Comparison of ENCODE assay signal across 28 cellular contexts in the genomic region with DNA sequence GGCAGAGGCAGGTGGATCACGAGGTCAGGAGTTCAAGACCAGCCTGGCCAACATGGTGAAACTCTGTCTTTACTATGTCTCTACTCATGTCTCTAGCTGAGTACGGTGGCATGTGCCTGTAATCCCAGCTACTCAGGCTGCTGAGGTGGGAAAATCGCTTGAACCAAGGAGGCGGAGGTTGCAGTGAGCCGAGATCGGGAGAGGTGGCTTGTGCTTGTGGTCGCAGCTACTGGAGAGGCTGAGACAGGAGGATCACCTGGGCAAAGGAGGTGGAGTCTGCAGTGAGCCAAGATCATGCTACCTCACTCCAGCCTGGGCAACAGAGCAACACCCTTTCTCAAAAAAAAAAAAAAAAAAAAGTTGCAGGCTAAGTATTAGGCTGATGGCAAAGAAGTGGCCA.
"Had no signal": no experiment of that assay in that cellular context is flagged by ENCODE, and none has a peak within 500 bp of the region (broad histone marks: within the 10 kb centered on the region; RNA-seq: fewer than 3 reads in every experiment).

No MANE protein-coding gene starts in this region.

- H3K27ac Mint-ChIP-seq: activated CD4-positive, alpha-beta T cell treated with anti-CD3 and anti-CD28 coated beads for 36 hours; activated naive CD4-positive, alpha-beta T cell treated with anti-CD3 and anti-CD28 coated beads, Interleukin-2, amount 10 ng/mL, durations not matched to agents 7 days and 5 days; activated naive CD8-positive, alpha-beta T cell treated with anti-CD3 and anti-CD28 coated beads, Interleukin-2, amount 10 ng/mL, durations not matched to agents 7 days and 5 days; activated T-helper 1 cell treated with anti-CD3 and anti-CD28 coated beads, Interleukin-12 subunit alpha, Interleukin-12 subunit beta, Interleukin-2, Interleukin-4 antibody, amounts not matched to agents 30 ng/mL and 10 ng/mL and 1 ng/mL, durations not matched to agents 14 hours and 24 hours and 36 hours; naive thymus-derived CD8-positive, alpha-beta T cell; neural progenitor cell; stimulated activated naive B cell treated with anti-CD40 and anti-IgM and Interleukin-4, amounts not matched to agents 10 μg/mL and 1 μg/mL and 100 μg/mL, for 72 hours had no signal

- FAIRE-seq: kidney had no signal

- H3K9me3 Mint-ChIP-seq: neural progenitor cell; stimulated activated naive B cell treated with anti-CD40 and anti-IgM and Interleukin-4, amounts not matched to agents 10 μg/mL and 1 μg/mL and 100 μg/mL, for 72 hours had no signal

- H3K27me3 ChIP-seq: ascending aorta, neural progenitor cell, right atrium auricular region, stomach, thyroid gland, upper lobe of right lung had no signal

- H3K4me3 Mint-ChIP-seq: activated CD4-positive, alpha-beta T cell treated with anti-CD3 and anti-CD28 coated beads for 36 hours; activated naive CD4-positive, alpha-beta T cell treated with anti-CD3 and anti-CD28 coated beads, Interleukin-2, amount 10 ng/mL, durations not matched to agents 7 days and 5 days; activated naive CD8-positive, alpha-beta T cell treated with anti-CD3 and anti-CD28 coated beads, Interleukin-2, amount 10 ng/mL, durations not matched to agents 7 days and 5 days; activated T-helper 1 cell treated with anti-CD3 and anti-CD28 coated beads, Interleukin-12 subunit alpha, Interleukin-12 subunit beta, Interleukin-2, Interleukin-4 antibody, amounts not matched to agents 30 ng/mL and 10 ng/mL and 1 ng/mL, durations not matched to agents 14 hours and 24 hours and 36 hours; immature natural killer cell; naive thymus-derived CD8-positive, alpha-beta T cell; neural progenitor cell; stimulated activated naive B cell treated with anti-CD40 and anti-IgM and Interleukin-4, amounts not matched to agents 10 μg/mL and 1 μg/mL and 100 μg/mL, for 72 hours had no signal

- H3K4me1 Mint-ChIP-seq: neural progenitor cell had no signal

- H3K36me3 ChIP-seq: ascending aorta, neural progenitor cell, right atrium auricular region, thyroid gland, upper lobe of right lung had no signal

- H3K27ac ChIP-seq: ascending aorta, epithelial cell of prostate, neural progenitor cell, right atrium auricular region, thyroid gland, upper lobe of right lung had no signal

- H3K27me3 Mint-ChIP-seq: activated CD4-positive, alpha-beta T cell treated with anti-CD3 and anti-CD28 coated beads for 36 hours; activated naive CD4-positive, alpha-beta T cell treated with anti-CD3 and anti-CD28 coated beads, Interleukin-2, amount 10 ng/mL, durations not matched to agents 7 days and 5 days; activated naive CD8-positive, alpha-beta T cell treated with anti-CD3 and anti-CD28 coated beads, Interleukin-2, amount 10 ng/mL, durations not matched to agents 7 days and 5 days; brain; naive thymus-derived CD8-positive, alpha-beta T cell; stimulated activated naive B cell treated with anti-CD40 and anti-IgM and Interleukin-4, amounts not matched to agents 10 μg/mL and 1 μg/mL and 100 μg/mL, for 72 hours had no signal

- H3K4me3 ChIP-seq: ascending aorta, neural progenitor cell, right atrium auricular region, stomach, thyroid gland, upper lobe of right lung had no signal

- H3K9me3 ChIP-seq: ascending aorta, right atrium auricular region, stomach, thyroid gland, upper lobe of right lung had no signal

- DNase-seq: activated CD4-positive, alpha-beta T cell treated with anti-CD3 and anti-CD28 coated beads for 36 hours; activated CD4-positive, alpha-beta T cell treated with anti-CD3 and anti-CD28 coated beads, Interleukin-2, amount 50 U/mL, for 48 hours; activated CD4-positive, CD25-positive, alpha-beta regulatory T cell; activated CD8-positive, alpha-beta memory T cell treated with anti-CD3 and anti-CD28 coated beads for 24 hours; activated gamma-delta T cell; activated naive CD4-positive, alpha-beta T cell treated with anti-CD3 and anti-CD28 coated beads, Interleukin-2, amount 10 ng/mL, durations not matched to agents 7 days and 5 days; activated naive CD8-positive, alpha-beta T cell treated with anti-CD3 and anti-CD28 coated beads, Interleukin-2, amount 10 ng/mL, durations not matched to agents 7 days and 5 days; cortex of kidney; head of caudate nucleus; hippocampal formation; immature natural killer cell; kidney; left colon; naive thymus-derived CD8-positive, alpha-beta T cell; occipital lobe; stimulated activated CD4-positive, alpha-beta T cell treated with anti-CD3 and anti-CD28 coated beads, Interleukin-15, amount 100 ng/mL, for 24 hours; stimulated activated CD4-positive, alpha-beta T cell treated with anti-CD3 and anti-CD28 coated beads, Interleukin-2, amount 100 ng/mL, for 24 hours; stimulated activated naive B cell treated with anti-CD40 and anti-IgM and Interleukin-4, amounts not matched to agents 10 μg/mL and 1 μg/mL and 100 μg/mL, for 72 hours; stomach; T-helper 1 cell; thyroid gland; upper lobe of right lung had no signal

- ATAC-seq: activated CD4-positive, alpha-beta T cell treated with anti-CD3 and anti-CD28 coated beads for 36 hours; left colon; naive thymus-derived CD8-positive, alpha-beta T cell; stimulated activated naive B cell treated with anti-CD40 and anti-IgM and Interleukin-4, amounts not matched to agents 10 μg/mL and 1 μg/mL and 100 μg/mL, for 72 hours; upper lobe of right lung had no signal
